In genomic region chr2:60550984-60551240, GRCh38 we compare ENCODE assay signal across 8 cellular contexts. TPM values are rescaled to one million over a fixed set of nuclear protein-coding genes. Genes with fewer than 3 reads are reported as not detected.
DNase-seq lines count a peak whose midpoint lies in the region; ATAC-seq and TF ChIP-seq lines count a peak whose summit lies in the region.

No MANE protein-coding gene starts in this region.

- POLR2A ChIA-PET in RWPE1 (lab: Yijun Ruan, JAX; ENCODE audit: low non-redundant PET): no interaction called here

- H3K9me3 Mint-ChIP-seq in activated CD8-positive, alpha-beta memory T cell treated with anti-CD3 and anti-CD28 coated beads, Interleukin-2, amount 10 ng/mL, durations not matched to agents 7 days and 5 days (ENCODE audit: low read depth): no peaks in the 10 kb centered on the region

- H3K4me3 Mint-ChIP-seq in activated CD8-positive, alpha-beta memory T cell treated with anti-CD3 and anti-CD28 coated beads, Interleukin-2, amount 10 ng/mL, durations not matched to agents 7 days and 5 days: no peak overlapping the region

- ATAC-seq in activated CD8-positive, alpha-beta memory T cell treated with anti-CD3 and anti-CD28 coated beads, Interleukin-2, amount 10 ng/mL, durations not matched to agents 7 days and 5 days: no peak

- TF ChIP-seq CTCF in GM12875 (IDR thresholded peaks at IDR 0.05; ENCODE audit: borderline replicate concordance, insufficient read depth, low read depth, low read length): no peak
- no peak for TF ChIP-seq CTCF in RWPE1 (conservative IDR thresholded peaks at IDR 0.05; ENCODE audit: low read depth)
- TF ChIP-seq CTCF in fibroblast of pulmonary artery (IDR thresholded peaks at IDR 0.05; ENCODE audit: low read length, missing control alignments): no peak
- TF ChIP-seq CTCF in retinal pigment epithelial cell (conservative IDR thresholded peaks at IDR 0.05; ENCODE audit: low read depth, low read length): no peak

- H3K27ac Mint-ChIP-seq in activated CD8-positive, alpha-beta memory T cell treated with anti-CD3 and anti-CD28 coated beads, Interleukin-2, amount 10 ng/mL, durations not matched to agents 7 days and 5 days: no peak overlapping the region

- CTCF ChIA-PET in RWPE1 (lab: Yijun Ruan, JAX): interaction anchor here (0.5 to 1.8 kb wide), 6 partner anchors 12 to 1788 kb away, joined by 3 to 6 read pairs (median 4); no protein-coding TSS in a partner anchor
- CTCF ChIA-PET in activated CD8-positive, alpha-beta memory T cell treated with anti-CD3 and anti-CD28 coated beads, Interleukin-2, amount 10 ng/mL, durations not matched to agents 7 days and 5 days (lab: Charles Lee): interaction anchor here (1.0 to 2.6 kb wide), 6 partner anchors 9 to 1980 kb away, joined by 3 to 8 read pairs (median 4); no protein-coding TSS in a partner anchor

- H3K4me3 ChIP-seq in GM12875 (ENCODE audit: low read depth, low read length) (peak overlapping the region; percentile 90), fibroblast of pulmonary artery (replicated peaks; ENCODE audit: low read depth, low read length) (peak overlapping the region; percentile 72), retinal pigment epithelial cell (ENCODE audit: low read length) (peak overlapping the region; percentile 89)

- no peaks in the 10 kb centered on the region for H3K36me3 Mint-ChIP-seq in activated CD8-positive, alpha-beta memory T cell treated with anti-CD3 and anti-CD28 coated beads, Interleukin-2, amount 10 ng/mL, durations not matched to agents 7 days and 5 days

- no peak for DNase-seq in RWPE1 (ENCODE audit: low spot score)
- DNase-seq in fibroblast of pulmonary artery (ENCODE audit: low read depth): no peak
- DNase-seq in retinal pigment epithelial cell (ENCODE audit: low read depth): no peak
- no peak for DNase-seq in activated CD4-positive, CD25-positive, alpha-beta regulatory T cell treated with anti-CD3 and anti-CD28 coated beads, Interleukin-2, amount 50 U/mL, for 72 hours
- no peak for DNase-seq in activated CD8-positive, alpha-beta memory T cell treated with anti-CD3 and anti-CD28 coated beads, Interleukin-2, amount 10 ng/mL, durations not matched to agents 7 days and 5 days
- DNase-seq in HPDE6-E6E7 (ENCODE audit: extremely low spot score): no peak
- no peak for DNase-seq in NCI-H748 (lab: John Stamatoyannopoulos, UW; ENCODE audit: unreplicated experiment)

- H3K27me3 Mint-ChIP-seq in activated CD8-positive, alpha-beta memory T cell treated with anti-CD3 and anti-CD28 coated beads, Interleukin-2, amount 10 ng/mL, durations not matched to agents 7 days and 5 days: peaks cover 90% of the 10 kb centered on the region

- peaks cover 31% of the 10 kb centered on the region for H3K4me1 Mint-ChIP-seq in activated CD8-positive, alpha-beta memory T cell treated with anti-CD3 and anti-CD28 coated beads, Interleukin-2, amount 10 ng/mL, durations not matched to agents 7 days and 5 days

- peak overlapping the region; percentile 62 for H3K27ac ChIP-seq in RWPE1

RNA-seq across cellular contexts. Expression of gene BCL11A, which starts 2.5 kb away (rescaled TPM):
- not detected for total RNA-seq in activated CD8-positive, alpha-beta memory T cell treated with anti-CD3 and anti-CD28 coated beads, Interleukin-2, amount 10 ng/mL, durations not matched to agents 7 days and 5 days
